In genomic region chr10:93566435-93567276, GRCh38 we compare ENCODE assay signal across 10 cellular contexts. TPM values are rescaled to one million over a fixed set of nuclear protein-coding genes. Genes with fewer than 3 reads are reported as not detected.
DNase-seq lines count a peak whose midpoint lies in the region; ATAC-seq, FAIRE-seq and TF ChIP-seq lines count a peak whose summit lies in the region.
"Had no signal": no experiment of that assay in that cellular context is flagged by ENCODE, and none has a peak within 500 bp of the region (broad histone marks: within the 10 kb centered on the region; RNA-seq: fewer than 3 reads in every experiment).

TSS of gene FFAR4 (plus strand) at chr10:93566665. CDS start at chr10:93566721, 56 bp downstream.

- H3K27me3 Mint-ChIP-seq in effector memory CD8-positive, alpha-beta T cell = peaks cover 60 to 83% of the 10 kb centered on the region in 2 donors

- no peak within 1 kb of the TSS for H3K27ac ChIP-seq in HUES64 (ENCODE audit: low read depth, low read length)
- H3K27ac ChIP-seq in skeletal muscle tissue (ENCODE audit: low read depth, low read length) = no peak within 1 kb of the TSS

- no peak for FAIRE-seq in GM12892 (lab: Jason Lieb, UNC)

- peaks cover 2% of the 10 kb centered on the region for H3K36me3 Mint-ChIP-seq in effector memory CD8-positive, alpha-beta T cell (ENCODE audit: insufficient read depth)
- H3K36me3 Mint-ChIP-seq: activated naive CD4-positive, alpha-beta T cell treated with anti-CD3 and anti-CD28 coated beads, Interleukin-2, amount 50 U/mL, for 24 hours; naive B cell had no signal

- H3K36me3 ChIP-seq in HUES64 (ENCODE audit: insufficient read depth, low read length) = no peaks in the 10 kb centered on the region
- H3K36me3 ChIP-seq in adipocyte (ENCODE audit: control insufficient read depth, insufficient read depth, low read length, severe bottlenecking) = no peaks in the 10 kb centered on the region
- H3K36me3 ChIP-seq in skeletal muscle tissue (ENCODE audit: control insufficient read depth in 3 of 3, insufficient read depth in 3 of 3, low read length in 3 of 3) = no peaks in the 10 kb centered on the region

- H3K9me3 ChIP-seq in HUES64 (ENCODE audit: insufficient read depth, low read depth, low read length) = no peaks in the 10 kb centered on the region
- H3K9me3 ChIP-seq in adipocyte (ENCODE audit: control insufficient read depth, low read length) = no peaks in the 10 kb centered on the region
- H3K9me3 ChIP-seq in skeletal muscle tissue (ENCODE audit: control insufficient read depth in 3 of 3, low read length in 3 of 3) = no peaks in the 10 kb centered on the region

- H3K9ac ChIP-seq in HUES64 (ENCODE audit: low read depth, low read length) (0 out of 2 replicates have a peak within 1 kb of the TSS, but pooled peaks have one; percentile 18), adipocyte (ENCODE audit: low read length) (no peak within 1 kb of the TSS), skeletal muscle tissue (ENCODE audit: low read depth in 1 of 3, low read length in 3 of 3) (no peak within 1 kb of the TSS)

- H3K4me3 ChIP-seq in HUES64 (ENCODE audit: low read length) (peak within 1 kb of the TSS; percentile 53), adipocyte (ENCODE audit: low read length) (peak within 1 kb of the TSS; percentile 52), skeletal muscle tissue (ENCODE audit: low read length in 3 of 3) (peak within 1 kb of the TSS; percentile 35 to 57 (median 43))

- H3K27me3 ChIP-seq in HUES64 (ENCODE audit: insufficient read depth, low read length) (peaks cover 90% of the 10 kb centered on the region), adipocyte (replicated peaks; ENCODE audit: control insufficient read depth, insufficient read depth, low read length) (peaks cover 78% of the 10 kb centered on the region), skeletal muscle tissue (ENCODE audit: control insufficient read depth in 3 of 3, insufficient read depth in 3 of 3, low read length in 3 of 3) (peaks cover 35 to 46% (median 40%) of the 10 kb centered on the region in 3 donors)

- under 1% methylated on average over 85 of the region's 85 CpGs for WGBS in HUES64

- no peak within 1 kb of the TSS for H3K27ac Mint-ChIP-seq in effector memory CD8-positive, alpha-beta T cell
- H3K27ac Mint-ChIP-seq: activated naive CD4-positive, alpha-beta T cell treated with anti-CD3 and anti-CD28 coated beads, Interleukin-2, amount 50 U/mL, for 24 hours; naive B cell had no signal

- H3K4me1 ChIP-seq in HUES64 (ENCODE audit: insufficient read depth, low read length) (no peaks in the 10 kb centered on the region; the same call in 1 of the 2 replicates), adipocyte (ENCODE audit: control insufficient read depth, insufficient read depth, low read length) (peaks cover 5% of the 10 kb centered on the region), skeletal muscle tissue (ENCODE audit: control insufficient read depth in 3 of 3, insufficient read depth in 3 of 3, low read length in 3 of 3) (peaks cover 5 to 10% (median 7%) of the 10 kb centered on the region in 3 donors)

- no peak within 1 kb of the TSS for H3K4me3 Mint-ChIP-seq in effector memory CD8-positive, alpha-beta T cell
- H3K4me3 Mint-ChIP-seq: activated naive CD4-positive, alpha-beta T cell treated with anti-CD3 and anti-CD28 coated beads, Interleukin-2, amount 50 U/mL, for 24 hours had no signal

- H3K4me1 Mint-ChIP-seq in effector memory CD8-positive, alpha-beta T cell (ENCODE audit: low read depth in 2 of 2) = peaks cover 0 to 7% of the 10 kb centered on the region in 2 donors
- H3K4me1 Mint-ChIP-seq: activated naive CD4-positive, alpha-beta T cell treated with anti-CD3 and anti-CD28 coated beads, Interleukin-2, amount 50 U/mL, for 24 hours had no signal

- ATAC-seq in effector memory CD8-positive, alpha-beta T cell (replicated peaks) = no peak
- ATAC-seq in GM21526 (IDR thresholded peaks at IDR 0.05; ENCODE audit: low FRiP score, unreplicated experiment) = no peak

- DNase-seq in adipocyte (ENCODE audit: low read depth) = peak; percentile 40
- DNase-seq in iPS-NIHi11 (ENCODE audit: low spot score) = peak; percentile 81
- no peak for DNase-seq in effector memory CD8-positive, alpha-beta T cell
- no peak for DNase-seq in cerebellum (ENCODE audit: low spot score)
- DNase-seq in GM12892 (ENCODE audit: insufficient read length) = no peak
- DNase-seq: naive B cell had no signal

- no peaks in the 10 kb centered on the region for H3K9me3 Mint-ChIP-seq in effector memory CD8-positive, alpha-beta T cell
- H3K9me3 Mint-ChIP-seq: activated naive CD4-positive, alpha-beta T cell treated with anti-CD3 and anti-CD28 coated beads, Interleukin-2, amount 50 U/mL, for 24 hours; naive B cell had no signal

- TF ChIP-seq POLR2A in GM12892 (IDR thresholded peaks at IDR 0.05; ENCODE audit: low read depth, low read length) = no peak

RNA-seq across cellular contexts. Expression of gene FFAR4, which starts in this region (rescaled TPM):
- 0.05 TPM for polyA plus RNA-seq in HUES64 (2013, experiment 1 of 2)
- polyA plus RNA-seq in HUES64 (2013, experiment 2 of 2) = not detected
- total RNA-seq in skeletal muscle tissue (0.52 TPM), cerebellum (0.18 TPM)
- not detected for polyA plus RNA-seq in GM12892 (2012; ENCODE audit: missing spikeins)

Comparison
In these comparisons a context has a peak if more than half of its experiments do, and no peak if none do; other contexts are left out.
1. DNase-seq: peak in adipocyte (single experiment) and iPS-NIHi11 (single experiment); none in effector memory CD8-positive, alpha-beta T cell (0 of 3), cerebellum (single experiment) and GM12892 (single experiment).
2. Peak in every context shown above with its lines, with median percentiles within 50 percentile points of each other: H3K4me3 ChIP-seq.